8 cellular contexts compared by ENCODE assay signal in the genomic region with DNA sequence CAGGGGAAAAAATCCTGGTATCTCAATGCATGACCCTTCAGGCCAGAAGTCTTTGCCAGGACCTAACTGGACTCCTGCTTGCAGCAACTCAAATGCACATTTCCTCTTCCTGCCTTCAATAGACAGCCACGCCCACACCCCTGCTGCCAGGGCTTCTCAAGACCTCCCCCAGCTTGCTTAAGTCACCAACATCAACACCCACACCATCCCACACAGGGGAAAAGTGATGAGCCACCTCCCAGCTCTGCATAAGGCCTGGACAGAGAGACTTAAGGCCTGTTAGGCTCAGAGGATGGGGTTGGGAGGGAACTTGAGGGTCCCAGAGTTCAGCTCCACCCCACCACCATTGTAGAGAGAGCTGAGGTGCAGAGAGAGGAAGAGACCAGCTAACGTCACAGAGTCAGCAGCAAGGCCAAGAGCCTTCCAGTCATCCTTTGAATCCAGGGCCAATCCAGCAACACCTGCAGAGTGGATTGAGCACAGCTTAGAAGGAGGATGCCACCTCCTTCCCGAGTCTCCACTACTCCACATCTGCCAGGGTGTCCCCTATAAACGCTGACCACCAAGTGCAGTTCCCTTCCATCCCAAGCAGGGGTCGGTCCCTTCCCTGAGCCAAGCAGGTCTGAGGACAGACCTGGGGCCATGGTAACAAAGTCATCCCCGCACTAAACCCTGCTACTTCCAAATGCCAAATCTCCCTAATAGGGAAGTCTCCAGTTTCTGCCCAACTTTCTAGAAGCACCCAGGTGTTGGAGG. TPM values are rescaled to one million over a fixed set of nuclear protein-coding genes. Genes with fewer than 3 reads are reported as not detected.
DNase-seq lines count a peak whose midpoint lies in the region; ATAC-seq, FAIRE-seq and TF ChIP-seq lines count a peak whose summit lies in the region.

No MANE protein-coding gene starts in this region.

- peak; percentile 40 for TF ChIP-seq POLR2A in NB4 (IDR thresholded peaks at IDR 0.05; ENCODE audit: extremely low read depth, insufficient read length)

- DNase-seq in GM13976 (ENCODE audit: low spot score) (peak; percentile 72), NB4 (ENCODE audit: low read depth) (peak; percentile 97), fibroblast of lung (ENCODE audit: low read depth in 2 of 2) (peak; percentile 78 to 80), pancreas (peak in 1 of 6 donors; percentile 47), NCI-H1105 treated with DMSO at 0.1 percent for 48 hours (lab: John Stamatoyannopoulos, UW) (no peak), GM19240 (ENCODE audit: insufficient read length, low spot score) (no peak)
- peak; percentile 47 for DNase-seq in activated CD8-positive, alpha-beta memory T cell treated with anti-CD3 and anti-CD28 coated beads, Interleukin-2, amount 50 U/mL, for 24 hours (ENCODE audit: extremely low read depth)

- intact Hi-C loops in pancreas (cut with DNase I): no loop called here

- H2AFZ ChIP-seq in fibroblast of lung (ENCODE audit: low read length): peak overlapping the region; percentile 46

- 70 to 75% methylated on average over 6 of the region's 6 CpGs for WGBS in pancreas, 2 donors

- H3K4me2 ChIP-seq in fibroblast of lung (ENCODE audit: extremely low read depth, insufficient read depth, low read length): no peak overlapping the region

- H3K4me1 ChIP-seq in fibroblast of lung (ENCODE audit: control insufficient read depth, extremely low read depth, insufficient read depth, low read length) (peaks cover 23% of the 10 kb centered on the region), pancreas (no peaks in the 10 kb centered on the region)

- in situ Hi-C loops in GM13976 (cut with MboI; ENCODE audit: low sequenced_read_pairs, unreplicated experiment): no loop called here

- no peaks in the 10 kb centered on the region for H3K9me3 ChIP-seq in fibroblast of lung (ENCODE audit: control insufficient read depth, insufficient read depth, low read depth, low read length)
- H3K9me3 ChIP-seq in pancreas: no peaks in the 10 kb centered on the region

- H4K20me1 ChIP-seq in fibroblast of lung (ENCODE audit: control insufficient read depth, extremely low read depth, insufficient read depth, low read length): no peaks in the 10 kb centered on the region

- peak in 3 of 4 donors; percentile 51 to 67 (median 60) for ATAC-seq in pancreas
- ATAC-seq in HG02642 (IDR thresholded peaks at IDR 0.05; ENCODE audit: poor library complexity, unreplicated experiment): no peak

- H3K9ac ChIP-seq in fibroblast of lung (ENCODE audit: insufficient read depth, low read length): no peak overlapping the region

- FAIRE-seq in pancreas (lab: Jason Lieb, UNC): no peak

- TF ChIP-seq CTCF in GM13976 (IDR thresholded peaks at IDR 0.05; ENCODE audit: borderline replicate concordance, control extremely low read depth, extremely low read depth, insufficient read depth, missing control alignments): no peak
- TF ChIP-seq CTCF in NB4 (IDR thresholded peaks at IDR 0.05; ENCODE audit: low read depth, low read length): no peak
- no peak for TF ChIP-seq CTCF in fibroblast of lung (conservative IDR thresholded peaks at IDR 0.05 in 1 of 2, IDR thresholded peaks at IDR 0.05 in 1 of 2; ENCODE audit: low read depth in 1 of 2, low read length in 2 of 2)
- TF ChIP-seq CTCF in pancreas (IDR thresholded peaks at IDR 0.05): no peak

- no peaks in the 10 kb centered on the region for H3K36me3 ChIP-seq in fibroblast of lung (ENCODE audit: control insufficient read depth, insufficient read depth, low read length)
- peaks cover 0 to 4% (median 0%) of the 10 kb centered on the region in 3 donors for H3K36me3 ChIP-seq in pancreas

- H3K27me3 ChIP-seq in fibroblast of lung (ENCODE audit: control insufficient read depth, insufficient read depth, low read length) (no peaks in the 10 kb centered on the region), pancreas (no peaks in the 10 kb centered on the region)

- H3K79me2 ChIP-seq in fibroblast of lung (ENCODE audit: control insufficient read depth, insufficient read depth, low read length): no peaks in the 10 kb centered on the region

- H3K27ac ChIP-seq in fibroblast of lung (ENCODE audit: insufficient read depth, low read length): peak overlapping the region; percentile 10
- H3K27ac ChIP-seq in pancreas: peak overlapping the region in 1 of 4 donors; percentile 23

- no peak overlapping the region for H3K4me3 ChIP-seq in NB4 (ENCODE audit: low read depth, low read length)
- H3K4me3 ChIP-seq in fibroblast of lung (replicated peaks in 1 of 4; ENCODE audit: control extremely low read depth in 1 of 4, insufficient read depth in 1 of 4, low read depth in 3 of 4, low read length in 4 of 4): no peak overlapping the region
- no peak overlapping the region for H3K4me3 ChIP-seq in pancreas

RNA-seq across cellular contexts. Expression of gene KDM2B, which starts 50.0 kb away (rescaled TPM):
- 13.1 and 21.6 TPM in 2 replicates for total RNA-seq in fibroblast of lung
- 9.8 and 18.7 TPM in 2 replicates for polyA plus RNA-seq in fibroblast of lung
- 12.3 and 20.7 TPM in 2 replicates for polyA plus RNA-seq in fibroblast of lung (2012)
- 99.6 and 117 TPM in 2 replicates for polyA minus RNA-seq in fibroblast of lung (ENCODE audit: low replicate concordance)
- 10 to 100 TPM in 3 of 6 donors, 1 to 10 TPM in 3; 7.4 to 21.7 (median 9.8) TPM for total RNA-seq in pancreas
- 10 to 100 TPM; 10.6 to 11.6 TPM for polyA plus RNA-seq in pancreas

Comparison
In these comparisons a context has a peak if more than half of its experiments do, and no peak if none do; other contexts are left out.
1. DNase-seq: peak in GM13976 (single experiment), NB4 (single experiment), activated CD8-positive, alpha-beta memory T cell treated with anti-CD3 and anti-CD28 coated beads, Interleukin-2, amount 50 U/mL, for 24 hours (single experiment) and fibroblast of lung (2 of 2); none in NCI-H1105 treated with DMSO at 0.1 percent for 48 hours (single experiment) and GM19240 (single experiment).